27 cellular contexts compared by ENCODE assay signal in the genomic region with DNA sequence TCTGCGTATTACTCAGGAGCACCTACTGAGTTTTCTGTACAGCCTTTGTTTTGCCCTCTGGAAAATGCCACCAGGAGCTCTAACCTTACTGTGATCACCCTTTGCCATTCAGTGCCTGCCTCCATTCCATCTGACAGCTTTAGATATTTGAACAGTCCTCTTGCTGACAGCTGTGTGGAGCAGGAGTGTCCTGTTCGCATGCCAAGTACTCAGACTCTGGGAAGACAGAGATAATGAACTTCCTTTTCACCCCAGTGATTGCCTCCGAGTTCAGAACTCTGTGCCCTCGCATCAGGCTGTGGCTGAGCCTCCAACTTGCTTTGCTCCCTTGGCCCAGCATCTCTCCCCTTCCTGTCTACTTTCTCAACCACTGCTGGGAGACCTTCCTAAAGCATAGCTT.
"Had no signal": no experiment of that assay in that cellular context is flagged by ENCODE, and none has a peak within 500 bp of the region (broad histone marks: within the 10 kb centered on the region; RNA-seq: fewer than 3 reads in every experiment).

No MANE protein-coding gene starts in this region.

- ATAC-seq: activated CD4-positive, CD25-positive, alpha-beta regulatory T cell treated with anti-CD3 and anti-CD28 coated beads, Interleukin-2, amount 50 U/mL, for 24 hours; esophagus mucosa; left colon; lower lobe of right lung; naive thymus-derived CD8-positive, alpha-beta T cell; pancreas had no signal

- H3K36me3 ChIP-seq: ascending aorta, cardiac muscle cell, heart left ventricle, lower lobe of right lung, pancreas, prostate gland, transverse colon, vagina, WERI-Rb-1 had no signal

- H3K4me3 ChIP-seq: ascending aorta, cardiac muscle cell, heart left ventricle, lower lobe of right lung, pancreas, prostate gland, testis, transverse colon, vagina had no signal

- H3K4me1 ChIP-seq: ascending aorta, heart left ventricle, lower lobe of right lung, pancreas, prostate gland, testis, transverse colon, vagina had no signal

- H3K9me3 ChIP-seq: ascending aorta, heart left ventricle, lower lobe of right lung, pancreas, prostate gland, testis, transverse colon, vagina had no signal

- H3K27me3 ChIP-seq: ascending aorta, pancreas, testis, transverse colon, vagina had no signal

- DNase-seq: activated CD4-positive, alpha-beta T cell treated with anti-CD3 and anti-CD28 coated beads for 48 hours; activated CD4-positive, alpha-beta T cell treated with anti-CD3 and anti-CD28 coated beads, Interleukin-2, amount 50 U/mL, for 48 hours; activated CD8-positive, alpha-beta memory T cell treated with anti-CD3 and anti-CD28 coated beads, Interleukin-2, amount 50 U/mL, for 4 hours; activated gamma-delta T cell; activated naive CD4-positive, alpha-beta T cell treated with anti-CD3 and anti-CD28 coated beads, Interleukin-2, amount 10 ng/mL, durations not matched to agents 7 days and 5 days; activated naive CD8-positive, alpha-beta T cell treated with anti-CD3 and anti-CD28 coated beads, Interleukin-2, amount 10 ng/mL, durations not matched to agents 7 days and 5 days; activated T-cell treated with anti-CD3 and anti-CD28 coated beads, Interleukin-2, amount 50 U/mL, for 24 hours; foreskin fibroblast; heart left ventricle; immature natural killer cell; kidney; left colon; lower lobe of right lung; mesenchymal stem cell; naive thymus-derived CD8-positive, alpha-beta T cell; pancreas; retina; stimulated activated naive CD4-positive, alpha-beta T cell treated with Interleukin-2 at 50 U/mL for 16 hours; testis; transverse colon; WERI-Rb-1 had no signal

- H3K27ac ChIP-seq: ascending aorta, cardiac muscle cell, heart left ventricle, lower lobe of right lung, pancreas, prostate gland, testis, transverse colon, vagina, WERI-Rb-1 had no signal
